15 cellular contexts compared by ENCODE assay signal in the genomic region with DNA sequence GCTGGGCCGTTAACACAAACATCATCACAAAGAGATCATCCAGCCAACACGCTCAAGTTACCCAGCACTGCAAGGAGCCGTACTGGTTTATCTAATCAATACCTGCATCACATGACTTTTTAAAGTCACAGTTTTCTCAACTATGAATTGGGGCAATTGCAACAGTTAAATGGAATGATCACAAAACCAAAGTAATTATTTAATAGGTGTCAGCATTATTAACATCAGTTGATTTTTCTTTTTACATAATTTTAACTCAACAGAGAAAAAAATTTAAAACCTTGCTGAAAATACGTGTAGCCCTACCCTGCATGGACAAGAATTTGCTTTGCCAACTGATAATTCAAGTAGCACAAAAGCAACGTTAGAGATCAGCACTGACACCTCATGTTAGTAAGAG.
DNase-seq lines count a peak whose midpoint lies in the region; ATAC-seq, FAIRE-seq and TF ChIP-seq lines count a peak whose summit lies in the region.
"Had no signal": no experiment of that assay in that cellular context is flagged by ENCODE, and none has a peak within 500 bp of the region (broad histone marks: within the 10 kb centered on the region; RNA-seq: fewer than 3 reads in every experiment).

No MANE protein-coding gene starts in this region.

- CTCF ChIA-PET in HepG2 (lab: Yijun Ruan, JAX; ENCODE audit: low intra/inter-chr PET ratio, low total read pairs): no interaction called here
- CTCF ChIA-PET in SK-N-SH (lab: Yijun Ruan, JAX): interaction anchor here (1.0 to 1.2 kb wide), 2 partner anchors 86 to 552 kb away, joined by 3 to 4 read pairs; no protein-coding TSS in a partner anchor

- FAIRE-seq in HepG2 (lab: Jason Lieb, UNC): no peak

- POLR2A ChIA-PET in HepG2 (lab: Yijun Ruan, JAX): no interaction called here
- POLR2A ChIA-PET in SK-N-SH (lab: Yijun Ruan, JAX): no interaction called here

- peaks cover 5% of the 10 kb centered on the region for H3K4me1 ChIP-seq in HepG2 (ENCODE audit: insufficient read depth, low read length)
- H3K4me1 ChIP-seq in right lobe of liver: peaks cover 0 to 5% (median 0%) of the 10 kb centered on the region in 4 donors
- peaks cover 96% of the 10 kb centered on the region for H3K4me1 ChIP-seq in Karpas-422 (ENCODE audit: low read length)
- H3K4me1 ChIP-seq in SK-N-SH (ENCODE audit: control insufficient read depth in 1 of 2, insufficient read depth in 2 of 2, low read depth in 1 of 2, low read length in 1 of 2): peaks cover 0 to under 1% of the 10 kb centered on the region in 2 experiments; a peak in 1 of 4 replicates

- no peak overlapping the region for H3K4me2 ChIP-seq in HepG2 (ENCODE audit: low read depth, low read length)
- peak overlapping the region; percentile 79 for H3K4me2 ChIP-seq in Karpas-422 (ENCODE audit: low read depth, low read length, poor library complexity, severe bottlenecking)
- no peak overlapping the region for H3K4me2 ChIP-seq in SK-N-SH
- H3K4me2 ChIP-seq: GM23338 had no signal

- H3K4me1 Mint-ChIP-seq in progenitor cell of endocrine pancreas (ENCODE audit: low read depth): peaks cover 40% of the 10 kb centered on the region
- peaks cover 9% of the 10 kb centered on the region for H3K4me1 Mint-ChIP-seq in stimulated activated naive CD8-positive, alpha-beta T cell treated with anti-CD3 and anti-CD28 coated beads, Interleukin-15, amount 100 ng/mL, for 72 hours

- no peaks in the 10 kb centered on the region for H4K20me1 ChIP-seq in HepG2 (ENCODE audit: insufficient read depth, low read length)
- H4K20me1 ChIP-seq in Karpas-422 (ENCODE audit: insufficient read depth, low read depth, low read length): no peaks in the 10 kb centered on the region
- H4K20me1 ChIP-seq in SK-N-SH (ENCODE audit: insufficient read depth): no peaks in the 10 kb centered on the region

- DNase-seq in HepG2 (ENCODE audit: low spot score) (no peak), right lobe of liver (no peak), Karpas-422 (peak; percentile 79), NCI-H69 (lab: John Stamatoyannopoulos, UW) (peak; percentile 47), progenitor cell of endocrine pancreas (ENCODE audit: low spot score, unreplicated experiment) (no peak), SK-N-SH (no peak), ecto neural progenitor cell (ENCODE audit: low spot score) (no peak)
- no peak for DNase-seq in stimulated activated naive CD8-positive, alpha-beta T cell treated with anti-CD3 and anti-CD28 coated beads, Interleukin-15, amount 100 ng/mL, for 72 hours
- DNase-seq: BE2C; CD4-positive, alpha-beta memory T cell; DMS79 treated with DMSO at 0.1 percent for 48 hours; GDM1; H7 had no signal

- peaks cover 0 to 21% of the 10 kb centered on the region in 2 experiments; a peak in 3 of 5 replicates for H3K27me3 ChIP-seq in HepG2 (ENCODE audit: control insufficient read depth in 1 of 2, insufficient read depth in 2 of 2, low read length in 2 of 2)
- H3K27me3 ChIP-seq in right lobe of liver: no peaks in the 10 kb centered on the region
- no peaks in the 10 kb centered on the region for H3K27me3 ChIP-seq in Karpas-422 (ENCODE audit: low read length)
- H3K27me3 ChIP-seq in SK-N-SH (ENCODE audit: insufficient read depth): no peaks in the 10 kb centered on the region; the same call in 1 of the 2 replicates
- H3K27me3 ChIP-seq: BE2C had no signal

- TF ChIP-seq POLR2A in HepG2 (IDR thresholded peaks at IDR 0.05; ENCODE audit: insufficient read depth in 1 of 2, low read depth in 2 of 2, low read length in 2 of 2) (no peak), right lobe of liver (IDR thresholded peaks at IDR 0.05) (no peak)

- H3K9ac ChIP-seq in HepG2 (ENCODE audit: insufficient read depth, low read depth, low read length) (no peak overlapping the region), Karpas-422 (ENCODE audit: low read length) (peak overlapping the region; percentile 47), SK-N-SH (no peak overlapping the region)

- no peak for ATAC-seq in HepG2
- ATAC-seq in right lobe of liver: no peak
- ATAC-seq in stimulated activated naive CD8-positive, alpha-beta T cell treated with anti-CD3 and anti-CD28 coated beads, Interleukin-15, amount 100 ng/mL, for 72 hours: no peak
- ATAC-seq: GM23338 had no signal

- in situ Hi-C loops in HepG2 (cut with HindIII; ENCODE audit: extremely low pct_ligation_motif_present, low pct_unique_long_range_greater_than_20kb): no loop called here

- TF ChIP-seq RAD21 in HepG2 (CRISPR knock-in tag; IDR thresholded peaks at IDR 0.05) (no peak), SK-N-SH (IDR thresholded peaks at IDR 0.05; ENCODE audit: low read length) (no peak)

- WGBS in HepG2 (ENCODE audit: low lambda C conversion rate): 3% methylated on average over 5 of the region's 5 CpGs
- 13% methylated on average over 5 of the region's 5 CpGs for WGBS in right lobe of liver (ENCODE audit: insufficient coverage, low coverage, low lambda C conversion rate, missing lambda C conversion rate)
- WGBS in SK-N-SH (ENCODE audit: low lambda C conversion rate): 47% methylated on average over 5 of the region's 5 CpGs

- H3F3A ChIP-seq in SK-N-SH (replicated peaks; ENCODE audit: insufficient read depth): no peaks in the 10 kb centered on the region

- no peaks in the 10 kb centered on the region for H3K36me3 Mint-ChIP-seq in progenitor cell of endocrine pancreas (ENCODE audit: insufficient read depth)
- H3K36me3 Mint-ChIP-seq: CD4-positive, alpha-beta memory T cell had no signal

- no peak overlapping the region for H3K4me3 ChIP-seq in HepG2 (replicated peaks in 1 of 3; ENCODE audit: insufficient read depth in 1 of 3, low read depth in 2 of 3, low read length in 3 of 3)
- H3K4me3 ChIP-seq in right lobe of liver: no peak overlapping the region
- peak overlapping the region; percentile 44 for H3K4me3 ChIP-seq in Karpas-422 (ENCODE audit: low read length)
- no peak overlapping the region for H3K4me3 ChIP-seq in SK-N-SH (ENCODE audit: low read depth in 2 of 2, low read length in 1 of 2)
- H3K4me3 ChIP-seq: GM23338 had no signal

- no TSS peak for BruUV-seq in HepG2 (replicated peaks; lab: Mats Ljungman, UMichigan)

- H2AFZ ChIP-seq in HepG2 (ENCODE audit: low read length) (no peak overlapping the region), Karpas-422 (ENCODE audit: low read length) (no peak overlapping the region), SK-N-SH (ENCODE audit: low read depth) (no peak overlapping the region)
- H2AFZ ChIP-seq: GM23338 had no signal

- H3K9me2 ChIP-seq in Karpas-422 (replicated peaks; ENCODE audit: insufficient read depth, low read length) (no peaks in the 10 kb centered on the region), SK-N-SH (no peaks in the 10 kb centered on the region)

- H3K9me3 ChIP-seq in HepG2 (ENCODE audit: low read length): no peaks in the 10 kb centered on the region
- H3K9me3 ChIP-seq in right lobe of liver: no peaks in the 10 kb centered on the region
- H3K9me3 ChIP-seq in Karpas-422 (ENCODE audit: low read length): no peaks in the 10 kb centered on the region
- H3K9me3 ChIP-seq in SK-N-SH: no peaks in the 10 kb centered on the region
- H3K9me3 ChIP-seq: BE2C had no signal

- no peak for TF ChIP-seq EP300 in HepG2 (IDR thresholded peaks at IDR 0.05; ENCODE audit: low read depth in 2 of 2, low read length in 2 of 2)
- TF ChIP-seq EP300 in HepG2 (CRISPR knock-in tag; IDR thresholded peaks at IDR 0.05; ENCODE audit: borderline replicate concordance): no peak
- TF ChIP-seq EP300 in SK-N-SH (IDR thresholded peaks at IDR 0.05; ENCODE audit: borderline replicate concordance in 1 of 2, low read depth in 1 of 2, low read length in 1 of 2): no peak

- intact Hi-C loops in HepG2 (cut with micrococcal nuclease; ENCODE audit: unreplicated experiment) (no loop called here), right lobe of liver (cut with DNase I) (no loop called here)

- no peak overlapping the region for H3K4me3 Mint-ChIP-seq in progenitor cell of endocrine pancreas (ENCODE audit: low read depth)
- H3K4me3 Mint-ChIP-seq in stimulated activated naive CD8-positive, alpha-beta T cell treated with anti-CD3 and anti-CD28 coated beads, Interleukin-15, amount 100 ng/mL, for 72 hours: no peak overlapping the region
- H3K4me3 Mint-ChIP-seq: CD4-positive, alpha-beta memory T cell; GM23338 had no signal

- H3K27ac Mint-ChIP-seq in progenitor cell of endocrine pancreas: peak overlapping the region; percentile 4
- H3K27ac Mint-ChIP-seq in stimulated activated naive CD8-positive, alpha-beta T cell treated with anti-CD3 and anti-CD28 coated beads, Interleukin-15, amount 100 ng/mL, for 72 hours: no peak overlapping the region
- H3K27ac Mint-ChIP-seq: CD4-positive, alpha-beta memory T cell; GM23338 had no signal

- no peaks in the 10 kb centered on the region for H3K27me3 Mint-ChIP-seq in progenitor cell of endocrine pancreas
- H3K27me3 Mint-ChIP-seq in stimulated activated naive CD8-positive, alpha-beta T cell treated with anti-CD3 and anti-CD28 coated beads, Interleukin-15, amount 100 ng/mL, for 72 hours: peaks cover 20% of the 10 kb centered on the region

- H3K27ac ChIP-seq in HepG2 (ENCODE audit: extremely low read length, insufficient read depth, low read length) (no peak overlapping the region), right lobe of liver (no peak overlapping the region), Karpas-422 (ENCODE audit: low read length) (peak overlapping the region; percentile 98), SK-N-SH (ENCODE audit: low read depth in 2 of 2, low read length in 1 of 2) (no peak overlapping the region)
- H3K27ac ChIP-seq: C4-2B had no signal

- H3K36me3 ChIP-seq in HepG2 (replicated peaks in 1 of 2; ENCODE audit: control insufficient read depth in 1 of 2, insufficient read depth in 2 of 2, low read length in 2 of 2) (no peaks in the 10 kb centered on the region), right lobe of liver (no peaks in the 10 kb centered on the region), Karpas-422 (ENCODE audit: insufficient read depth, low read length) (no peaks in the 10 kb centered on the region), SK-N-SH (replicated peaks in 1 of 2; ENCODE audit: control insufficient read depth in 1 of 2, insufficient read depth in 2 of 2, low read length in 1 of 2) (no peaks in the 10 kb centered on the region)
- H3K36me3 ChIP-seq: BE2C had no signal

- H3K9me3 Mint-ChIP-seq in progenitor cell of endocrine pancreas (ENCODE audit: low read depth): no peaks in the 10 kb centered on the region
- H3K9me3 Mint-ChIP-seq in stimulated activated naive CD8-positive, alpha-beta T cell treated with anti-CD3 and anti-CD28 coated beads, Interleukin-15, amount 100 ng/mL, for 72 hours: no peaks in the 10 kb centered on the region
- H3K9me3 Mint-ChIP-seq: GM23338 had no signal

- no peaks in the 10 kb centered on the region for H3K79me2 ChIP-seq in HepG2 (ENCODE audit: insufficient read depth, low read length)
- H3K79me2 ChIP-seq in Karpas-422 (ENCODE audit: low read length): no peaks in the 10 kb centered on the region
- H3K79me2 ChIP-seq in SK-N-SH (ENCODE audit: insufficient read depth): no peaks in the 10 kb centered on the region

- no peak for TF ChIP-seq CTCF in HepG2 (CRISPR knock-in tag; IDR thresholded peaks at IDR 0.05)
- no peak for TF ChIP-seq CTCF in right lobe of liver (IDR thresholded peaks at IDR 0.05)
- TF ChIP-seq CTCF in progenitor cell of endocrine pancreas (IDR thresholded peaks at IDR 0.05; ENCODE audit: unreplicated experiment): no peak
- TF ChIP-seq CTCF in SK-N-SH (IDR thresholded peaks at IDR 0.05): no peak

TF ChIP-seq in HepG2, 621 proteins besides CTCF, POLR2A, EP300 and RAD21 (continues in another document):
- peak; percentile 76 for TF ChIP-seq MAFF (IDR thresholded peaks at IDR 0.05; ENCODE audit: low read depth, low read length)

TF ChIP-seq in SK-N-SH, 30 proteins besides CTCF, POLR2A, EP300 and RAD21 (continues in another document):
- TF ChIP-seq FOXJ3 (CRISPR knock-in tag; IDR thresholded peaks at IDR 0.05): no peak

Comparison
In these comparisons a context has a peak if more than half of its experiments do, and no peak if none do; other contexts are left out.
1. DNase-seq: peak in Karpas-422 (single experiment) and NCI-H69 (single experiment); none in HepG2 (single experiment), right lobe of liver (0 of 3), progenitor cell of endocrine pancreas (single experiment), stimulated activated naive CD8-positive, alpha-beta T cell treated with anti-CD3 and anti-CD28 coated beads, Interleukin-15, amount 100 ng/mL, for 72 hours (0 of 2), SK-N-SH (single experiment) and ecto neural progenitor cell (single experiment).